Comparison of ENCODE assay signal across 18 cellular contexts in genomic region chr3:190577225-190577624, GRCh38.
"Had no signal": no experiment of that assay in that cellular context is flagged by ENCODE, and none has a peak within 500 bp of the region (broad histone marks: within the 10 kb centered on the region; RNA-seq: fewer than 3 reads in every experiment).

No MANE protein-coding gene starts in this region.

- H3K4me3 Mint-ChIP-seq: activated B cell treated with CpG ODN at 0.5 μM for 24 hours; activated naive CD8-positive, alpha-beta T cell; memory B cell; nephron progenitor cell; T-helper 1 cell treated with Interleukin-12 subunit alpha and Interleukin-12 subunit beta and Interleukin-4 antibody, amounts not matched to agents 30 μg/mL and 1 μg/mL, for 36 hours had no signal

- DNase-seq: activated B cell treated with CpG ODN at 0.5 μM for 24 hours; activated naive CD4-positive, alpha-beta T cell; adrenal gland; brain microvascular endothelial cell; caudate nucleus; effector memory CD4-positive, alpha-beta T cell; foreskin keratinocyte; left colon; mucosa of descending colon; nephron progenitor cell; pancreas; psoas muscle; right cardiac atrium; stimulated activated naive CD4-positive, alpha-beta T cell had no signal

- H3K4me3 ChIP-seq: adrenal gland, ascending aorta, mucosa of descending colon, pancreas, psoas muscle had no signal

- H3K27me3 Mint-ChIP-seq: activated B cell treated with CpG ODN at 0.5 μM for 24 hours; activated naive CD8-positive, alpha-beta T cell; memory B cell had no signal

- H3K9me3 ChIP-seq: adrenal gland, ascending aorta, mucosa of descending colon, pancreas, psoas muscle had no signal

- H3K36me3 ChIP-seq: adrenal gland, ascending aorta, brain microvascular endothelial cell, pancreas had no signal

- H3K4me1 Mint-ChIP-seq: nephron progenitor cell had no signal

- ATAC-seq: foreskin keratinocyte, left colon, mucosa of descending colon, pancreas, psoas muscle, right cardiac atrium had no signal

- H3K27ac Mint-ChIP-seq: activated B cell treated with CpG ODN at 0.5 μM for 24 hours; activated naive CD8-positive, alpha-beta T cell; memory B cell; nephron progenitor cell; T-helper 1 cell treated with Interleukin-12 subunit alpha and Interleukin-12 subunit beta and Interleukin-4 antibody, amounts not matched to agents 30 μg/mL and 1 μg/mL, for 36 hours had no signal

- H3K4me1 ChIP-seq: ascending aorta, pancreas, psoas muscle had no signal

- H3K27me3 ChIP-seq: adrenal gland, ascending aorta, brain microvascular endothelial cell, foreskin keratinocyte, pancreas had no signal

- H3K27ac ChIP-seq: adrenal gland, ascending aorta, brain microvascular endothelial cell, foreskin keratinocyte, pancreas, psoas muscle had no signal
